Comparison of ENCODE assay signal across 8 cellular contexts in the genomic region with DNA sequence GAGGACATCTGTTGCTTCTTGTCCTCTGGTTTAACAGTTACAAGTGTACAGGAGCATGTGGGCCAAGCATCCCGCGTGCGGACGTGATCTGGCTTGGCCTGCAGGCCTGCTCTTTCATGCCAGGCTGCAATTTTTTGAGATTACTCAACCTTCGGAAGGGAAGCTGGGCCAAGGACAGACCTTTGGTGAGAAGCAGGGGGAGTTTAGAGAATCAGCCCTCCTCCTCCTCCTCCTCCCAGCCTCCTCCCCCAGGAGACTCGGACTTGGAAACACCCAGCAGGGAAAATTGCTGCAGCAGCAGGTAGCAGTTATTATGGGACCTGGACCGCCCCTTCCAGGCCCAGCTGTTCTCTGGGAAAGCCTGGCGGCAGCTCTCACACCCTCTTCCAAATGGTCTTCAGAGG. TPM values are rescaled to one million over a fixed set of nuclear protein-coding genes. Genes with fewer than 3 reads are reported as not detected.
DNase-seq lines count a peak whose midpoint lies in the region; ATAC-seq and TF ChIP-seq lines count a peak whose summit lies in the region.

No MANE protein-coding gene starts in this region.

- H3K4me3 Mint-ChIP-seq in CD14-positive monocyte: peak overlapping the region in 1 of 2 donors; percentile 59
- no peak overlapping the region for H3K4me3 Mint-ChIP-seq in endothelial cell (ENCODE audit: unreplicated experiment)

- 33 to 44% methylated on average over 8 of the region's 8 CpGs for WGBS in esophagus, 2 donors

- H3K9me3 ChIP-seq in esophagus (ENCODE audit: control insufficient read depth in 2 of 2, insufficient read depth in 1 of 2, low read depth in 1 of 2, low read length in 1 of 2): no peaks in the 10 kb centered on the region

- intact Hi-C loops in CD14-positive monocyte (cut with micrococcal nuclease): loop anchor here in 1 of 2 donors (5.0 kb wide), 1 partner anchor 309 kb away; no protein-coding TSS in a partner anchor

- peaks cover 57% of the 10 kb centered on the region for H3K4me1 Mint-ChIP-seq in CD14-positive monocyte
- peaks cover 10% of the 10 kb centered on the region for H3K4me1 Mint-ChIP-seq in endothelial cell (ENCODE audit: unreplicated experiment)

- H3K36me3 ChIP-seq in esophagus (ENCODE audit: control insufficient read depth in 2 of 2, insufficient read depth in 2 of 2, low read length in 1 of 2): no peaks in the 10 kb centered on the region

- peaks cover 4 to 13% of the 10 kb centered on the region in 2 donors for H3K4me1 ChIP-seq in esophagus (ENCODE audit: control insufficient read depth in 2 of 2, insufficient read depth in 2 of 2, low read length in 1 of 2)

- no peaks in the 10 kb centered on the region for H3K27me3 ChIP-seq in esophagus (ENCODE audit: control insufficient read depth in 1 of 2, insufficient read depth in 2 of 2, low read length in 2 of 2)

- peaks cover 0 to 7% (median 4%) of the 10 kb centered on the region in 3 donors for H3K27me3 Mint-ChIP-seq in CD14-positive monocyte (ENCODE audit: low read depth in 3 of 3)
- peaks cover 11% of the 10 kb centered on the region for H3K27me3 Mint-ChIP-seq in endothelial cell (ENCODE audit: unreplicated experiment)

- H3K4me3 ChIP-seq in esophagus (ENCODE audit: low read depth in 1 of 2, low read length in 2 of 2): no peak overlapping the region

- peak overlapping the region; percentile 69 to 80 for H3K27ac ChIP-seq in esophagus (ENCODE audit: low read depth in 2 of 2, low read length in 1 of 2)

- no peak for ATAC-seq in GM21367 (IDR thresholded peaks at IDR 0.05; ENCODE audit: unreplicated experiment)

- DNase-seq in CD14-positive monocyte (ENCODE audit: low spot score) (no peak), NCI-H2227 (lab: John Stamatoyannopoulos, UW; ENCODE audit: unreplicated experiment) (peak; percentile 75), non-pigmented ciliary epithelial cell (ENCODE audit: low read depth) (peak; percentile 47), foreskin melanocyte (no peak), endothelial cell (ENCODE audit: low spot score) (no peak)
- DNase-seq in activated T-cell treated with anti-CD3 and anti-CD28 coated beads, Interleukin-2, amount 50 U/mL, for 1 hour: no peak

- TF ChIP-seq CTCF in CD14-positive monocyte (IDR thresholded peaks at IDR 0.05) (no peak), endothelial cell (IDR thresholded peaks at IDR 0.05; ENCODE audit: unreplicated experiment) (no peak)

- H3K9me3 Mint-ChIP-seq in CD14-positive monocyte (peaks cover 0 to 1% (median 0%) of the 10 kb centered on the region in 7 donors), endothelial cell (ENCODE audit: unreplicated experiment) (no peaks in the 10 kb centered on the region)

- H3K36me3 Mint-ChIP-seq in CD14-positive monocyte: peaks cover 0 to 3% of the 10 kb centered on the region in 2 donors
- peaks cover 4% of the 10 kb centered on the region for H3K36me3 Mint-ChIP-seq in endothelial cell (ENCODE audit: low read depth, unreplicated experiment)

- H3K27ac Mint-ChIP-seq in CD14-positive monocyte: peak overlapping the region; percentile 53 to 91 (median 87)
- no peak overlapping the region for H3K27ac Mint-ChIP-seq in endothelial cell (ENCODE audit: unreplicated experiment)

RNA-seq across cellular contexts. Expression of a gene that starts 5.1 kb away (rescaled TPM):
- polyA plus RNA-seq in CD14-positive monocyte (10 to 100 TPM; 12.1 to 14.2 TPM), esophagus (10 to 100 TPM; 15.9 to 16.1 TPM)
- 40.8 TPM for total RNA-seq in endothelial cell (ENCODE audit: unreplicated experiment)

RNA-seq across cellular contexts. Expression of a gene that starts 25.3 kb away (rescaled TPM):
- polyA plus RNA-seq in CD14-positive monocyte (1,000 to 10,000 TPM; 1,643 to 1,843 TPM), esophagus (10 to 100 TPM in 1 of 2 donors, 1 to 10 TPM in 1; 7.2 to 16.6 TPM)
- total RNA-seq in endothelial cell (ENCODE audit: unreplicated experiment): 87.3 TPM

RNA-seq across cellular contexts. Expression of a gene that starts 56.6 kb away (rescaled TPM):
- polyA plus RNA-seq in CD14-positive monocyte (100 to 1,000 TPM in 1 of 2 donors, 10 to 100 TPM in 1; 90.9 to 115 TPM), esophagus (10 to 100 TPM; 17.1 to 25.9 TPM)
- 81.2 TPM for total RNA-seq in endothelial cell (ENCODE audit: unreplicated experiment)

Comparison
In these comparisons a context has a peak if more than half of its experiments do, and no peak if none do; other contexts are left out.
1. DNase-seq: peak in NCI-H2227 (single experiment) and non-pigmented ciliary epithelial cell (single experiment); none in CD14-positive monocyte (single experiment), foreskin melanocyte (single experiment), endothelial cell (single experiment) and activated T-cell treated with anti-CD3 and anti-CD28 coated beads, Interleukin-2, amount 50 U/mL, for 1 hour (single experiment).
2. RNA of a gene that starts 25.3 kb away (polyA plus RNA-seq): 1,643 to 1,843 TPM in CD14-positive monocyte; 7.2 to 16.6 TPM in esophagus; every median in the first group is over 10 times any median in the second.